9 cellular contexts compared by ENCODE assay signal in the genomic region with DNA sequence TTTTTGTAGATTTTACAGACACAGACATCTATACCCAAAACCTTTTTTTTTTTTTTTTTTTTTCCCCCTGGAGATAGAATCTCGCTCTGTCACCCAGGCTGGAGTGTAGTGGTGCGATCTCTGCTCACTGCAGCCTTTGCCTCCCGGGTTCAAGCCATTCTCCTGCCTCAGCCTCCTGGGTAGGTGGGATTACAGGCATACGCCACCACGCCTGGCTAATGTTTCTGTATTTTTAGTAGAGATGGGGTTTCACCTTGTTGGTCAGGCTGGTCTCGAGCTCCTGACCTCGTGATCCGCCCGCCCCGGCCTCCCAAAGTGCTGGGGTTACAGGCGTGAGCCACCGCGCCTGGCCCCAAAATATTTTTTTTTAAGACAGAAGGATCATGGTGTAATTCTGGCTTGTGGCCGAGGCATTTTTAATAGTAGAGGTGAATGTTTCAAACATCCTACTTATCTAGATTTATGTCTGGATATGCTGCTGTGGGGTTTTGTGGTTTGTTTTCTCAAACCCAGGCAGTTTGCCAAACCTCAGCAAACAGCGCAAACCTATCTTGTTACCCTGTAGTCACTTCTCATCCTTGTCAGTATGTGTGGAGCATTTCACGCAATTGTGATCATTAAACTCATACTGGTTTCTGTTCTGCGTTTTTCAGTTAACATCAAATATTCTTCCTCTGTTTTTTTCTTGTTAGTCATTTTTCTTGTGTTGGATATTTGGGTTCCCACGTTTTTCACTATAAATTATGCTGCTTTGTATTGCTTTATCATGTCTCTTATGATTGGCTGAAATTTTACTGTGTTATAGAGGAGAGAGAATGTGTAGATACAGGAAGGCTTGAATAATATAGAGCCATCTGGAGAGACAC. TPM values are rescaled to one million over a fixed set of nuclear protein-coding genes. Genes with fewer than 3 reads are reported as not detected.
A peak's percentile ranks its signal among the peaks of the same experiment; 100 is the strongest.
DNase-seq lines count a peak whose midpoint lies in the region; ATAC-seq and TF ChIP-seq lines count a peak whose summit lies in the region.
"Had no signal": no experiment of that assay in that cellular context is flagged by ENCODE, and none has a peak within 500 bp of the region (broad histone marks: within the 10 kb centered on the region; RNA-seq: fewer than 3 reads in every experiment).

No MANE protein-coding gene starts in this region.

- peaks cover 10 to 13% of the 10 kb centered on the region in 2 donors for H3K4me1 ChIP-seq in thoracic aorta (ENCODE audit: control insufficient read depth in 1 of 2, low read depth in 2 of 2)

- H3K36me3 Mint-ChIP-seq in activated naive CD4-positive, alpha-beta T cell treated with anti-CD3 and anti-CD28 coated beads, Interleukin-2, amount 50 U/mL, for 24 hours, result peaks cover 16% of the 10 kb centered on the region

- no peaks in the 10 kb centered on the region for H3K9me3 Mint-ChIP-seq in activated naive CD4-positive, alpha-beta T cell treated with anti-CD3 and anti-CD28 coated beads, Interleukin-2, amount 50 U/mL, for 24 hours

- no peaks in the 10 kb centered on the region for H3K27me3 Mint-ChIP-seq in activated naive CD4-positive, alpha-beta T cell treated with anti-CD3 and anti-CD28 coated beads, Interleukin-2, amount 50 U/mL, for 24 hours

- peak; percentile 18 to 88 (median 71) for DNase-seq in NCI-H1417 (lab: John Stamatoyannopoulos, UW)
- DNase-seq in NCI-H1417 treated with DMSO at 0.1 percent for 48 hours (lab: John Stamatoyannopoulos, UW), result no peak
- DNase-seq in Jurkat, Clone E6-1 (ENCODE audit: low read depth, low spot score), result peak; percentile 92
- peak; percentile 78 for DNase-seq in SK-N-MC (ENCODE audit: low read depth, low spot score)
- peak; percentile 74 to 80 for DNase-seq in lung microvascular endothelial cell (ENCODE audit: low read depth in 2 of 2)
- DNase-seq in thoracic aorta (ENCODE audit: low spot score), result no peak
- DNase-seq in iPS-NIHi7 (ENCODE audit: extremely low spot score), result no peak

- no peak overlapping the region for H3K4me3 ChIP-seq in Jurkat, Clone E6-1 (ENCODE audit: low read length)
- H3K4me3 ChIP-seq in SK-N-MC (peak overlapping the region; percentile 48; the same call in 1 of the 2 replicates), thoracic aorta (no peak overlapping the region)

- no peak for TF ChIP-seq CTCF in thoracic aorta (IDR thresholded peaks at IDR 0.05)

- peaks cover 65% of the 10 kb centered on the region for H3K36me3 ChIP-seq in SK-N-MC (ENCODE audit: insufficient read depth, low read length)
- H3K36me3 ChIP-seq in thoracic aorta, result peaks cover 21% of the 10 kb centered on the region

- no peak overlapping the region for H3K9ac ChIP-seq in SK-N-MC (ENCODE audit: insufficient read length)

- no peaks in the 10 kb centered on the region for H3K27me3 ChIP-seq in thoracic aorta (replicated peaks; ENCODE audit: insufficient read depth)

- H3K4me1 Mint-ChIP-seq in activated naive CD4-positive, alpha-beta T cell treated with anti-CD3 and anti-CD28 coated beads, Interleukin-2, amount 50 U/mL, for 24 hours, result peaks cover 60% of the 10 kb centered on the region

- H3K27ac Mint-ChIP-seq in activated naive CD4-positive, alpha-beta T cell treated with anti-CD3 and anti-CD28 coated beads, Interleukin-2, amount 50 U/mL, for 24 hours, result peak overlapping the region; percentile 84

- no peak for ATAC-seq in thoracic aorta (ENCODE audit: insufficient number of reproducible peaks, low FRiP score, low read depth)

- H3K4me3 Mint-ChIP-seq in activated naive CD4-positive, alpha-beta T cell treated with anti-CD3 and anti-CD28 coated beads, Interleukin-2, amount 50 U/mL, for 24 hours, result peak overlapping the region; percentile 64

- H3K9me3 ChIP-seq in SK-N-MC (ENCODE audit: low read depth, low read length) (no peaks in the 10 kb centered on the region), thoracic aorta (no peaks in the 10 kb centered on the region)

- peak overlapping the region; percentile 57 for H3K27ac ChIP-seq in SK-N-MC
- peak overlapping the region; percentile 13 to 33 for H3K27ac ChIP-seq in thoracic aorta
- H3K27ac ChIP-seq: 22Rv1 had no signal

RNA-seq across cellular contexts. Expression of gene GARRE1, which starts 36.2 kb away (rescaled TPM):
- 8.0 TPM for polyA plus RNA-seq in Jurkat, Clone E6-1 (2012; ENCODE audit: insufficient read depth, insufficient read length)
- total RNA-seq in lung microvascular endothelial cell (25.1 and 26.8 TPM in 2 replicates), thoracic aorta (10 to 100 TPM; 31.4 to 37.5 TPM)

RNA-seq across cellular contexts. Expression of gene LSM14A, which starts 45.9 kb away (rescaled TPM):
- 134 TPM for polyA plus RNA-seq in Jurkat, Clone E6-1 (2012; ENCODE audit: insufficient read depth, insufficient read length)
- total RNA-seq in lung microvascular endothelial cell (91.1 and 131 TPM in 2 replicates), thoracic aorta (100 to 1,000 TPM in 1 of 2 donors, 10 to 100 TPM in 1; 79.1 to 133 TPM)

Comparison
In these comparisons a context has a peak if more than half of its experiments do, and no peak if none do; other contexts are left out.
1. DNase-seq: peak in NCI-H1417 (3 of 3), Jurkat, Clone E6-1 (single experiment), SK-N-MC (single experiment) and lung microvascular endothelial cell (2 of 2); none in NCI-H1417 treated with DMSO at 0.1 percent for 48 hours (single experiment), thoracic aorta (single experiment) and iPS-NIHi7 (single experiment).